ENCODE assay signal across 21 cellular contexts in genomic region chr9:76526026-76526425, GRCh38.
"Had no signal": no experiment of that assay in that cellular context is flagged by ENCODE, and none has a peak within 500 bp of the region (broad histone marks: within the 10 kb centered on the region; RNA-seq: fewer than 3 reads in every experiment).

No MANE protein-coding gene starts in this region.

- H3K4me1 Mint-ChIP-seq: activated naive CD4-positive, alpha-beta T cell treated with anti-CD3 and anti-CD28 coated beads, Interleukin-2, amount 50 U/mL, for 24 hours; nephron had no signal

- H3K36me3 Mint-ChIP-seq: activated naive CD4-positive, alpha-beta T cell treated with anti-CD3 and anti-CD28 coated beads, Interleukin-2, amount 50 U/mL, for 24 hours; mesothelial cell of epicardium had no signal

- DNase-seq: activated CD4-positive, alpha-beta T cell treated with anti-CD3 and anti-CD28 coated beads for 1 hour; activated CD4-positive, alpha-beta T cell treated with anti-CD3 and anti-CD28 coated beads, Interleukin-2, amount 50 U/mL, for 48 hours; activated gamma-delta T cell; gastrocnemius medialis; head of caudate nucleus; posterior cingulate gyrus; retina; stimulated activated CD4-positive, alpha-beta T cell treated with anti-CD3 and anti-CD28 coated beads, Interleukin-12 subunit alpha, Interleukin-12 subunit beta, amount 100 ng/mL, for 4 hours; stimulated activated CD4-positive, alpha-beta T cell treated with anti-CD3 and anti-CD28 coated beads, Interleukin-1b, Interleukin-23, amount 100 ng/mL, for 48 hours; stimulated activated CD8-positive, alpha-beta memory T cell treated with anti-CD3 and anti-CD28 coated beads, Interleukin-4, amount 100 ng/mL, for 48 hours; stimulated activated naive CD4-positive, alpha-beta T cell treated with Interleukin-2 at 50 U/mL for 16 hours; uterus; WERI-Rb-1 had no signal

- H3K27me3 ChIP-seq: ascending aorta, gastrocnemius medialis, tibial nerve, uterus had no signal

- H3K4me3 Mint-ChIP-seq: activated naive CD4-positive, alpha-beta T cell treated with anti-CD3 and anti-CD28 coated beads, Interleukin-2, amount 50 U/mL, for 24 hours; mesothelial cell of epicardium; nephron had no signal

- H3K27ac Mint-ChIP-seq: activated naive CD4-positive, alpha-beta T cell treated with anti-CD3 and anti-CD28 coated beads, Interleukin-2, amount 50 U/mL, for 24 hours; mesothelial cell of epicardium; nephron had no signal

- ATAC-seq: gastrocnemius medialis, left lobe of liver had no signal

- H3K27ac ChIP-seq: ascending aorta, coronary artery, gastrocnemius medialis, tibial nerve, uterus, WERI-Rb-1 had no signal

- H3K36me3 ChIP-seq: ascending aorta, gastrocnemius medialis, tibial nerve, uterus, WERI-Rb-1 had no signal

- H3K27me3 Mint-ChIP-seq: activated naive CD4-positive, alpha-beta T cell treated with anti-CD3 and anti-CD28 coated beads, Interleukin-2, amount 50 U/mL, for 24 hours had no signal

- H3K9me3 ChIP-seq: ascending aorta, gastrocnemius medialis, tibial nerve, uterus had no signal

- H3K9me3 Mint-ChIP-seq: activated naive CD4-positive, alpha-beta T cell treated with anti-CD3 and anti-CD28 coated beads, Interleukin-2, amount 50 U/mL, for 24 hours; mesothelial cell of epicardium; nephron had no signal

- H3K4me3 ChIP-seq: ascending aorta, coronary artery, gastrocnemius medialis, tibial nerve, uterus had no signal

- H3K4me1 ChIP-seq: ascending aorta, gastrocnemius medialis, uterus had no signal

- FAIRE-seq: keratinocyte had no signal
